26 cellular contexts compared by ENCODE assay signal in the genomic region with DNA sequence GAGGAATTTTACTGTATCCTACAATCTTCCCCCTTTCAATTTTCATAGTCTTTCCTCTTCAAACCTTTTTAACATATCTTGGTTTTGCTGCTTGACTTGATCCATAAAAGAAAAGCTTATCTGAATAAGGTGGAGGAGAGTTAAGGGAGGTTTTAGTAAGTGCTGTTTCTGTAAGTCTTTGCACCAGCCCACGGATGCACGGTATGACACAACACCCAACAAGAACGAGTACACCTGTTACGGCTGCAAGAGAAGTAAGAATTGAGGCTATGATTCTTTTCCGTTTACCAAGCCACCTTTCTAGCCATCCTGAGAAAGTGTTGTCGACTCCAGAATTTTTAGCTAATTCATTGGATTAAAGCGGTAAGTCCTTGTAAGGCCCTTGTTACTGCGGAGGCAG. TPM values are rescaled to one million over a fixed set of nuclear protein-coding genes. Genes with fewer than 3 reads are reported as not detected.
"Had no signal": no experiment of that assay in that cellular context is flagged by ENCODE, and none has a peak within 500 bp of the region (broad histone marks: within the 10 kb centered on the region; RNA-seq: fewer than 3 reads in every experiment).

No MANE protein-coding gene starts in this region.

- DNase-seq: activated CD4-positive, alpha-beta T cell treated with anti-CD3 and anti-CD28 coated beads, Interleukin-2, amount 10 ng/mL, durations not matched to agents 7 days and 5 days; activated CD8-positive, alpha-beta memory T cell treated with anti-CD3 and anti-CD28 coated beads, Interleukin-2, amount 50 U/mL, for 48 hours; activated CD8-positive, alpha-beta T cell treated with anti-CD3 and anti-CD28 coated beads, Interleukin-2, amount 10 ng/mL, durations not matched to agents 7 days and 5 days; activated effector memory CD4-positive, alpha-beta T cell treated with Interleukin-2 at 50 U/mL for 16 hours; activated naive CD4-positive, alpha-beta T cell; activated T-cell treated with anti-CD3 and anti-CD28 coated beads, Interleukin-2, amount 50 U/mL, for 1 hour; aorta; central memory CD4-positive, alpha-beta T cell; NCI-H1092; NCI-H1417; NCI-H1930; NCI-H2171; NCI-H2227 treated with DMSO at 0.1 percent for 48 hours; NCI-H526; NCI-H774; Right ventricle myocardium superior; RPMI8226; SJCRH30 had no signal

- H3K9me3 ChIP-seq: breast epithelium had no signal

- H3K9ac ChIP-seq: KMS-11 had no signal

- H3K4me2 ChIP-seq: KMS-11 had no signal

- H3K36me3 ChIP-seq: breast epithelium, SJCRH30 had no signal

- H3K4me3 Mint-ChIP-seq: activated CD4-positive, alpha-beta T cell treated with anti-CD3 and anti-CD28 coated beads, Interleukin-2, amount 10 ng/mL, durations not matched to agents 7 days and 5 days; activated CD8-positive, alpha-beta T cell treated with anti-CD3 and anti-CD28 coated beads, Interleukin-2, amount 10 ng/mL, durations not matched to agents 7 days and 5 days; activated naive CD4-positive, alpha-beta T cell treated with anti-CD3 and anti-CD28 coated beads, Interleukin-2, amount 50 U/mL, for 24 hours; T-helper 1 cell treated with Interleukin-12 subunit alpha and Interleukin-12 subunit beta and Interleukin-4 antibody, amounts not matched to agents 30 μg/mL and 1 μg/mL, for 36 hours had no signal

- H3K4me3 ChIP-seq: breast epithelium, SJCRH30 had no signal

- H3K4me1 ChIP-seq: breast epithelium, SJCRH30 had no signal

- H3K36me3 Mint-ChIP-seq: activated naive CD4-positive, alpha-beta T cell treated with anti-CD3 and anti-CD28 coated beads, Interleukin-2, amount 50 U/mL, for 24 hours had no signal

- H3K27ac Mint-ChIP-seq: activated CD4-positive, alpha-beta T cell treated with anti-CD3 and anti-CD28 coated beads, Interleukin-2, amount 10 ng/mL, durations not matched to agents 7 days and 5 days; activated CD8-positive, alpha-beta T cell treated with anti-CD3 and anti-CD28 coated beads, Interleukin-2, amount 10 ng/mL, durations not matched to agents 7 days and 5 days; activated naive CD4-positive, alpha-beta T cell treated with anti-CD3 and anti-CD28 coated beads, Interleukin-2, amount 50 U/mL, for 24 hours; T-helper 1 cell treated with Interleukin-12 subunit alpha and Interleukin-12 subunit beta and Interleukin-4 antibody, amounts not matched to agents 30 μg/mL and 1 μg/mL, for 36 hours had no signal

- H3K27me3 ChIP-seq: breast epithelium had no signal

- H3K27ac ChIP-seq: breast epithelium, KMS-11, SJCRH30 had no signal

- ATAC-seq: activated CD4-positive, CD25-positive, alpha-beta regulatory T cell treated with anti-CD3 and anti-CD28 coated beads, Interleukin-2, amount 50 U/mL, for 24 hours; activated CD8-positive, alpha-beta T cell treated with anti-CD3 and anti-CD28 coated beads, Interleukin-2, amount 10 ng/mL, durations not matched to agents 7 days and 5 days; Panc1; SK-N-SH treated with all-trans-retinoic acid at 6 μM for 48 hours had no signal

RNA-seq across cellular contexts. Expression of gene CPNE8, which starts 26.1 kb away (rescaled TPM):
- total RNA-seq: OCI-LY7, SJCRH30 had no signal
